21 cellular contexts compared by ENCODE assay signal in genomic region chr17:13921841-13922776, GRCh38.
DNase-seq lines count a peak whose midpoint lies in the region; ATAC-seq and TF ChIP-seq lines count a peak whose summit lies in the region.
"Had no signal": no experiment of that assay in that cellular context is flagged by ENCODE, and none has a peak within 500 bp of the region (broad histone marks: within the 10 kb centered on the region; RNA-seq: fewer than 3 reads in every experiment).

No MANE protein-coding gene starts in this region.

- H3K27me3 ChIP-seq in esophagus muscularis mucosa = no peaks in the 10 kb centered on the region
- H3K27me3 ChIP-seq: BLaER1 had no signal

- ATAC-seq in stimulated activated naive B cell treated with anti-CD40 and anti-IgM and Interleukin-4, amounts not matched to agents 10 μg/mL and 1 μg/mL and 100 μg/mL, for 72 hours (replicated peaks) = no peak
- no peak for ATAC-seq in GM18511 (IDR thresholded peaks at IDR 0.05; ENCODE audit: unreplicated experiment)
- ATAC-seq: Panc1, Right ventricle myocardium inferior had no signal

- no peaks in the 10 kb centered on the region for H3K36me3 ChIP-seq in esophagus muscularis mucosa
- H3K36me3 ChIP-seq: BLaER1 had no signal

- H3K36me3 Mint-ChIP-seq in stimulated activated naive B cell treated with anti-CD40 and anti-IgM and Interleukin-4, amounts not matched to agents 10 μg/mL and 1 μg/mL and 100 μg/mL, for 72 hours = peaks cover 0 to 2% of the 10 kb centered on the region in 2 donors
- H3K36me3 Mint-ChIP-seq: CD8-positive, alpha-beta memory T cell had no signal

- WGBS in esophagus muscularis mucosa = 77% methylated on average over 18 of the region's 19 CpGs

- peaks cover 30 to 55% of the 10 kb centered on the region in 2 donors for H3K4me1 Mint-ChIP-seq in stimulated activated naive B cell treated with anti-CD40 and anti-IgM and Interleukin-4, amounts not matched to agents 10 μg/mL and 1 μg/mL and 100 μg/mL, for 72 hours
- H3K4me1 Mint-ChIP-seq: CD8-positive, alpha-beta memory T cell had no signal

- peak; percentile 54 for DNase-seq in NCI-H82 (lab: John Stamatoyannopoulos, UW)
- no peak for DNase-seq in NCI-H82 treated with DMSO at 0.1 percent for 48 hours (lab: John Stamatoyannopoulos, UW; ENCODE audit: unreplicated experiment)
- DNase-seq in SK-MEL-5 (ENCODE audit: low read depth, low spot score) = peak; percentile 10
- DNase-seq in esophagus muscularis mucosa (ENCODE audit: extremely low spot score) = peak; percentile 80
- DNase-seq in stimulated activated naive B cell treated with anti-CD40 and anti-IgM and Interleukin-4, amounts not matched to agents 10 μg/mL and 1 μg/mL and 100 μg/mL, for 72 hours = no peak
- DNase-seq in amygdala (lab: John Stamatoyannopoulos, UW) = no peak
- no peak for DNase-seq in NCI-H2171 treated with DMSO at 0.1 percent for 48 hours (lab: John Stamatoyannopoulos, UW)
- DNase-seq: 8988T; CD8-positive, alpha-beta memory T cell; H7; IMR-90; Kasumi-1; MM.1S; NCI-H1092 treated with DMSO at 0.1 percent for 48 hours; NCI-H226; NCI-H69 had no signal

- peak overlapping the region; percentile 76 for H3K27ac Mint-ChIP-seq in stimulated activated naive B cell treated with anti-CD40 and anti-IgM and Interleukin-4, amounts not matched to agents 10 μg/mL and 1 μg/mL and 100 μg/mL, for 72 hours

- no peak overlapping the region for H3K4me3 Mint-ChIP-seq in stimulated activated naive B cell treated with anti-CD40 and anti-IgM and Interleukin-4, amounts not matched to agents 10 μg/mL and 1 μg/mL and 100 μg/mL, for 72 hours
- H3K4me3 Mint-ChIP-seq: CD8-positive, alpha-beta memory T cell had no signal

- no peak for TF ChIP-seq EP300 in esophagus muscularis mucosa (IDR thresholded peaks at IDR 0.05)

- H3K9me3 ChIP-seq in esophagus muscularis mucosa = no peaks in the 10 kb centered on the region

- TF ChIP-seq POLR2A in esophagus muscularis mucosa (IDR thresholded peaks at IDR 0.05; ENCODE audit: low read depth) = no peak

- H3K4me1 ChIP-seq in esophagus muscularis mucosa = peaks cover 0 to 29% (median 10%) of the 10 kb centered on the region in 4 donors

- intact Hi-C loops in esophagus muscularis mucosa (cut with DNase I) = no loop called here

- no peak for TF ChIP-seq CTCF in esophagus muscularis mucosa (IDR thresholded peaks at IDR 0.05)

- no peaks in the 10 kb centered on the region for H3K27me3 Mint-ChIP-seq in stimulated activated naive B cell treated with anti-CD40 and anti-IgM and Interleukin-4, amounts not matched to agents 10 μg/mL and 1 μg/mL and 100 μg/mL, for 72 hours

- no peak overlapping the region for H3K4me3 ChIP-seq in esophagus muscularis mucosa
- H3K4me3 ChIP-seq: BLaER1, SK-N-MC had no signal

- in situ Hi-C loops in SK-MEL-5 (cut with HindIII; ENCODE audit: low pct_unique_long_range_greater_than_20kb, low sequenced_read_pairs) = no loop called here

- peaks cover 0 to 7% of the 10 kb centered on the region in 2 donors for H3K9me3 Mint-ChIP-seq in stimulated activated naive B cell treated with anti-CD40 and anti-IgM and Interleukin-4, amounts not matched to agents 10 μg/mL and 1 μg/mL and 100 μg/mL, for 72 hours
- H3K9me3 Mint-ChIP-seq: CD8-positive, alpha-beta memory T cell had no signal

- H3K27ac ChIP-seq in esophagus muscularis mucosa (replicated peaks in 1 of 4) = no peak overlapping the region
- H3K27ac ChIP-seq: BLaER1, SK-N-MC had no signal

Comparison
In these comparisons a context has a peak if more than half of its experiments do, and no peak if none do; other contexts are left out.
1. DNase-seq: peak in NCI-H82 (single experiment), SK-MEL-5 (single experiment) and esophagus muscularis mucosa (single experiment); none in NCI-H82 treated with DMSO at 0.1 percent for 48 hours (single experiment), stimulated activated naive B cell treated with anti-CD40 and anti-IgM and Interleukin-4, amounts not matched to agents 10 μg/mL and 1 μg/mL and 100 μg/mL, for 72 hours (single experiment), amygdala (0 of 56) and NCI-H2171 treated with DMSO at 0.1 percent for 48 hours (single experiment).